15 cellular contexts compared by ENCODE assay signal in the genomic region with DNA sequence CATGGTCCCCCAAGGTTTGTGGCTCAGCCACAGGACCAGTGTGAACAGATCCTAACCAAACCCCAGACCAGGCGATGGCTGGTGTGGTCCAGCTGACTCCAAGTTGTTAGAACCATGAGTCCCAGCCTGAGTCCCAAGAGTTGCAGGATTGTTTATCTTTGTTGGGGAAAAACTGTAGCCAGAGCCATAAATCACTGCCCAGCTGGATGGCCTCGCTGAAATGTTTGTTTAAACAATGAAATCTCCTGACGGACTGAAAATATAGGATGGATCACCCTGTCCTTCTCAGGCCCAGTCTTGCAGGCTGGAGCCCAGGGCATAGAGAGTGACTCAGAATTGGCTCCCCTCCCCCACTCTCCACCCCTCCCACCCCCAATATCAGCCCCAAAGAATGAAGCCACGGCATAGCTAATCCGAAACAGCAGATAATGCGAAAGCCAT. TPM values are rescaled to one million over a fixed set of nuclear protein-coding genes. Genes with fewer than 3 reads are reported as not detected.
DNase-seq lines count a peak whose midpoint lies in the region; ATAC-seq, FAIRE-seq and TF ChIP-seq lines count a peak whose summit lies in the region.
"Had no signal": no experiment of that assay in that cellular context is flagged by ENCODE, and none has a peak within 500 bp of the region (broad histone marks: within the 10 kb centered on the region; RNA-seq: fewer than 3 reads in every experiment).

No MANE protein-coding gene starts in this region.

- CTCF ChIA-PET in MCF 10A (lab: Yijun Ruan, JAX): interaction anchor here (1.1 to 12.8 kb wide), 13 partner anchors 9 to 271 kb away, joined by 3 to 612 read pairs (median 7); no protein-coding TSS in a partner anchor
- CTCF ChIA-PET in HepG2 (lab: Yijun Ruan, JAX; ENCODE audit: low intra/inter-chr PET ratio, low total read pairs): interaction anchor here (5.2 to 6.3 kb wide), 2 partner anchors 213 to 229 kb away, joined by 87 to 119 read pairs; no protein-coding TSS in a partner anchor
- CTCF ChIA-PET in activated CD8-positive, alpha-beta T cell treated with anti-CD3 and anti-CD28 coated beads, Interleukin-2, amount 10 ng/mL, durations not matched to agents 7 days and 5 days (lab: Charles Lee): interaction anchor here (5.0 to 9.7 kb wide), 2 partner anchors 214 to 242 kb away, joined by 39 to 261 read pairs; no protein-coding TSS in a partner anchor

- BruUV-seq in MCF 10A (replicated peaks; lab: Mats Ljungman, UMichigan) (no TSS peak), HepG2 (replicated peaks; lab: Mats Ljungman, UMichigan) (no TSS peak)

- H3K27ac Mint-ChIP-seq in MCF 10A (ENCODE audit: low read depth, unreplicated experiment): no peak overlapping the region
- no peak overlapping the region for H3K27ac Mint-ChIP-seq in activated CD8-positive, alpha-beta T cell treated with anti-CD3 and anti-CD28 coated beads, Interleukin-2, amount 10 ng/mL, durations not matched to agents 7 days and 5 days

- H2AFZ ChIP-seq in HepG2 (ENCODE audit: low read length): no peak overlapping the region
- H2AFZ ChIP-seq: parathyroid adenoma had no signal

- H3K4me1 Mint-ChIP-seq in MCF 10A (ENCODE audit: insufficient read depth, unreplicated experiment): no peaks in the 10 kb centered on the region
- H3K4me1 Mint-ChIP-seq in activated CD8-positive, alpha-beta T cell treated with anti-CD3 and anti-CD28 coated beads, Interleukin-2, amount 10 ng/mL, durations not matched to agents 7 days and 5 days (ENCODE audit: low read depth): peaks cover 8% of the 10 kb centered on the region

- H3K27ac ChIP-seq in breast epithelium (no peak overlapping the region), HepG2 (ENCODE audit: extremely low read length, insufficient read depth, low read length) (no peak overlapping the region), aorta (ENCODE audit: low read depth in 1 of 2, low read length in 2 of 2) (no peak overlapping the region)
- H3K27ac ChIP-seq: KMS-11, parathyroid adenoma had no signal

- DNase-seq in MCF 10A (ENCODE audit: unreplicated experiment) (peak; percentile 27), breast epithelium (ENCODE audit: low spot score in 2 of 2) (no peak), choroid plexus epithelial cell (ENCODE audit: low read depth) (peak; percentile 67), HepG2 (ENCODE audit: low spot score) (no peak), aorta (no peak), DMS79 (lab: John Stamatoyannopoulos, UW) (no peak), inferior parietal cortex (ENCODE audit: extremely low spot score) (no peak)
- DNase-seq in activated CD8-positive, alpha-beta T cell treated with anti-CD3 and anti-CD28 coated beads, Interleukin-2, amount 10 ng/mL, durations not matched to agents 7 days and 5 days: no peak
- DNase-seq: activated CD8-positive, alpha-beta memory T cell treated with anti-CD3 and anti-CD28 coated beads for 24 hours; GF-D8; NCI-H446; upper lobe of left lung had no signal

- FAIRE-seq in HepG2 (lab: Jason Lieb, UNC): peak; percentile 32
- FAIRE-seq: endothelial cell of umbilical vein had no signal

- in situ Hi-C loops in HepG2 (cut with HindIII; ENCODE audit: extremely low pct_ligation_motif_present, low pct_unique_long_range_greater_than_20kb): loop anchor here (5.0 kb wide), 1 partner anchor 212 kb away; no protein-coding TSS in a partner anchor

- no peak overlapping the region for H3K4me3 Mint-ChIP-seq in MCF 10A (ENCODE audit: unreplicated experiment)
- no peak overlapping the region for H3K4me3 Mint-ChIP-seq in activated CD8-positive, alpha-beta T cell treated with anti-CD3 and anti-CD28 coated beads, Interleukin-2, amount 10 ng/mL, durations not matched to agents 7 days and 5 days

- ATAC-seq in HepG2 (no peak; the same call in 1 of the 3 replicates), aorta (ENCODE audit: low FRiP score) (peak; percentile 73)
- no peak for ATAC-seq in activated CD8-positive, alpha-beta T cell treated with anti-CD3 and anti-CD28 coated beads, Interleukin-2, amount 10 ng/mL, durations not matched to agents 7 days and 5 days

- no peaks in the 10 kb centered on the region for H3K79me2 ChIP-seq in HepG2 (ENCODE audit: insufficient read depth, low read length)
- H3K79me2 ChIP-seq: parathyroid adenoma had no signal

- no peaks in the 10 kb centered on the region for H3K9me3 ChIP-seq in breast epithelium
- no peaks in the 10 kb centered on the region for H3K9me3 ChIP-seq in HepG2 (ENCODE audit: low read length)
- no peaks in the 10 kb centered on the region for H3K9me3 ChIP-seq in aorta (ENCODE audit: control insufficient read depth, low read length)
- H3K9me3 ChIP-seq: upper lobe of left lung had no signal

- H3K27me3 ChIP-seq in breast epithelium (no peaks in the 10 kb centered on the region), HepG2 (ENCODE audit: control insufficient read depth in 1 of 2, insufficient read depth in 2 of 2, low read length in 2 of 2) (peaks cover 0 to 17% of the 10 kb centered on the region in 2 experiments; a peak in 2 of 5 replicates), aorta (ENCODE audit: control insufficient read depth in 1 of 2, insufficient read depth in 2 of 2, low read length in 1 of 2) (no peaks in the 10 kb centered on the region)
- H3K27me3 ChIP-seq: upper lobe of left lung had no signal

- WGBS in HepG2 (ENCODE audit: low lambda C conversion rate): 33% methylated on average over 6 of the region's 6 CpGs
- 17 to 19% methylated on average over 6 of the region's 6 CpGs for WGBS in aorta, 2 donors

- H3K36me3 ChIP-seq in breast epithelium (no peaks in the 10 kb centered on the region), HepG2 (replicated peaks in 1 of 2; ENCODE audit: control insufficient read depth in 1 of 2, insufficient read depth in 2 of 2, low read length in 2 of 2) (no peaks in the 10 kb centered on the region), aorta (ENCODE audit: control insufficient read depth in 1 of 2, insufficient read depth in 2 of 2, low read length in 1 of 2) (no peaks in the 10 kb centered on the region)
- H3K36me3 ChIP-seq: upper lobe of left lung had no signal

- TF ChIP-seq RAD21 in HepG2 (CRISPR knock-in tag; IDR thresholded peaks at IDR 0.05): no peak

- intact Hi-C loops in MCF 10A (cut with micrococcal nuclease) (no loop called here), breast epithelium (cut with DNase I; ENCODE audit: low total_unique reads) (no loop called here), HepG2 (cut with micrococcal nuclease; ENCODE audit: unreplicated experiment) (no loop called here), aorta (cut with DNase I) (no loop called here)

- H3K4me3 ChIP-seq in breast epithelium (no peak overlapping the region), choroid plexus epithelial cell (ENCODE audit: low read depth, low read length) (no peak overlapping the region), HepG2 (replicated peaks in 1 of 3; ENCODE audit: insufficient read depth in 1 of 3, low read depth in 2 of 3, low read length in 3 of 3) (no peak overlapping the region), aorta (ENCODE audit: low read length in 2 of 2) (no peak overlapping the region)
- H3K4me3 ChIP-seq: upper lobe of left lung had no signal

- H3K9me3 Mint-ChIP-seq in MCF 10A (ENCODE audit: unreplicated experiment): no peaks in the 10 kb centered on the region
- H3K9me3 Mint-ChIP-seq in activated CD8-positive, alpha-beta T cell treated with anti-CD3 and anti-CD28 coated beads, Interleukin-2, amount 10 ng/mL, durations not matched to agents 7 days and 5 days (ENCODE audit: insufficient read depth): no peaks in the 10 kb centered on the region

- TF ChIP-seq POLR2A in breast epithelium (IDR thresholded peaks at IDR 0.05) (no peak), HepG2 (IDR thresholded peaks at IDR 0.05; ENCODE audit: insufficient read depth in 1 of 2, low read depth in 2 of 2, low read length in 2 of 2) (no peak)

- no peaks in the 10 kb centered on the region for H4K20me1 ChIP-seq in HepG2 (ENCODE audit: insufficient read depth, low read length)

- POLR2A ChIA-PET in MCF 10A (lab: Yijun Ruan, JAX) (interaction anchor here (0.9 kb wide), 1 partner anchor 224 kb away, joined by 3 read pairs; no protein-coding TSS in a partner anchor), HepG2 (lab: Yijun Ruan, JAX) (interaction anchor here (0.8 to 5.7 kb wide), 3 partner anchors 15 to 37 kb away, joined by 3 to 29 read pairs (median 11); a partner anchor contains a TSS)
- POLR2A ChIA-PET in activated CD8-positive, alpha-beta T cell treated with anti-CD3 and anti-CD28 coated beads, Interleukin-2, amount 10 ng/mL, durations not matched to agents 7 days and 5 days (lab: Charles Lee): no interaction called here

- TF ChIP-seq CTCF in MCF 10A (IDR thresholded peaks at IDR 0.05; ENCODE audit: unreplicated experiment) (no peak), breast epithelium (IDR thresholded peaks at IDR 0.05) (no peak), choroid plexus epithelial cell (conservative IDR thresholded peaks at IDR 0.05; ENCODE audit: low read depth, low read length) (no peak), HepG2 (CRISPR knock-in tag; IDR thresholded peaks at IDR 0.05) (no peak)

- no peak overlapping the region for H3K9ac ChIP-seq in HepG2 (ENCODE audit: insufficient read depth, low read depth, low read length)
- H3K9ac ChIP-seq: KMS-11, parathyroid adenoma had no signal

- no peak overlapping the region for H3K4me2 ChIP-seq in HepG2 (ENCODE audit: low read depth, low read length)
- H3K4me2 ChIP-seq: KMS-11 had no signal

- peaks cover 13% of the 10 kb centered on the region for H3K27me3 Mint-ChIP-seq in MCF 10A (ENCODE audit: insufficient read depth, unreplicated experiment)
- peaks cover 13% of the 10 kb centered on the region for H3K27me3 Mint-ChIP-seq in activated CD8-positive, alpha-beta T cell treated with anti-CD3 and anti-CD28 coated beads, Interleukin-2, amount 10 ng/mL, durations not matched to agents 7 days and 5 days (ENCODE audit: low read depth)

- no peaks in the 10 kb centered on the region for H3K36me3 Mint-ChIP-seq in MCF 10A (ENCODE audit: insufficient read depth, unreplicated experiment)
- no peaks in the 10 kb centered on the region for H3K36me3 Mint-ChIP-seq in activated CD8-positive, alpha-beta T cell treated with anti-CD3 and anti-CD28 coated beads, Interleukin-2, amount 10 ng/mL, durations not matched to agents 7 days and 5 days (ENCODE audit: low read depth)

- no peaks in the 10 kb centered on the region for H3K4me1 ChIP-seq in breast epithelium
- H3K4me1 ChIP-seq in HepG2 (ENCODE audit: insufficient read depth, low read length): peaks cover 50% of the 10 kb centered on the region
- peaks cover 0 to 4% of the 10 kb centered on the region in 2 donors for H3K4me1 ChIP-seq in aorta (ENCODE audit: control insufficient read depth in 1 of 2, insufficient read depth in 2 of 2, low read length in 2 of 2)
- H3K4me1 ChIP-seq: parathyroid adenoma had no signal

- TF ChIP-seq EP300 in HepG2 (IDR thresholded peaks at IDR 0.05; ENCODE audit: low read depth in 2 of 2, low read length in 2 of 2) (no peak), HepG2 (CRISPR knock-in tag; IDR thresholded peaks at IDR 0.05; ENCODE audit: borderline replicate concordance) (no peak)

RNA-seq across cellular contexts. Expression of a gene that starts 36.4 kb away (rescaled TPM):
- total RNA-seq in MCF 10A (2022) (0.49 and 0.96 TPM in 2 replicates), breast epithelium (100 to 1,000 TPM in 1 of 3 donors, 10 to 100 TPM in 2; 19.3 to 131 (median 95.4) TPM), HepG2 (2016; rRNA removed; fragmentation: Illumina TruSeq; extraction: Trizol) (28.5 and 52.6 TPM in 2 replicates), aorta (100 to 1,000 TPM; 148 to 258 TPM)
- 29.8 and 32.7 TPM in 2 replicates for total RNA-seq in HepG2 (2016; cell fraction: cytosol; rRNA removed; fragmentation: Illumina TruSeq; extraction: Trizol; ENCODE audit: low read depth)
- 26.0 and 48.3 TPM in 2 replicates for total RNA-seq in HepG2 (2016; cell fraction: insoluble cytoplasmic fraction; rRNA removed; fragmentation: Illumina TruSeq; extraction: Trizol)
- total RNA-seq in HepG2 (2016; cell fraction: membrane; rRNA removed; fragmentation: Illumina TruSeq; extraction: Trizol): 54.4 and 56.9 TPM in 2 replicates
- 54.4 and 55.1 TPM in 2 replicates for total RNA-seq in HepG2 (2016; cell fraction: nucleus; rRNA removed; fragmentation: Illumina TruSeq; extraction: Trizol)
- polyA plus RNA-seq in HepG2 (2011; rRNA removed) (58.8 and 61.3 TPM in 2 replicates), aorta (100 to 1,000 TPM in 1 of 2 donors, 10 to 100 TPM in 1; 48.8 to 182 TPM)
- polyA plus RNA-seq in HepG2 (2011; cell fraction: cytosol; rRNA removed): 38.5 and 60.7 TPM in 2 replicates
- polyA plus RNA-seq in HepG2 (2011; cell fraction: nucleus; rRNA removed): 143 and 171 TPM in 2 replicates
- polyA plus RNA-seq in HepG2 (2012): 40.4 and 41.4 TPM in 2 replicates
- polyA plus RNA-seq in HepG2 (2016; cell fraction: cytosol; fragmentation: Illumina TruSeq; extraction: Trizol; ENCODE audit: low read depth): 17.4 and 18.8 TPM in 2 replicates
- polyA plus RNA-seq in HepG2 (2016; cell fraction: insoluble cytoplasmic fraction; fragmentation: Illumina TruSeq; extraction: Trizol; ENCODE audit: low read depth): 22.6 and 27.6 TPM in 2 replicates
- 33.9 and 35.9 TPM in 2 replicates for polyA plus RNA-seq in HepG2 (2016; cell fraction: membrane; fragmentation: Illumina TruSeq; extraction: Trizol; ENCODE audit: low read depth)
- 102 and 113 TPM in 2 replicates for polyA plus RNA-seq in HepG2 (2016; cell fraction: nucleus; fragmentation: Illumina TruSeq; extraction: Trizol; ENCODE audit: insufficient read depth, low read depth)
- 71.1 and 76.2 TPM in 2 replicates for polyA minus RNA-seq in HepG2 (2011; rRNA and poly(A)+ RNA removed; ENCODE audit: low replicate concordance)
- 18.8 and 24.4 TPM in 2 replicates for polyA minus RNA-seq in HepG2 (2011; cell fraction: cytosol; rRNA and poly(A)+ RNA removed)
- 23.2 and 26.8 TPM in 2 replicates for polyA minus RNA-seq in HepG2 (2011; cell fraction: nucleus; rRNA and poly(A)+ RNA removed)
- total RNA-seq in activated CD8-positive, alpha-beta T cell treated with anti-CD3 and anti-CD28 coated beads, Interleukin-2, amount 10 ng/mL, durations not matched to agents 7 days and 5 days: not detected

Comparison
In these comparisons a context has a peak if more than half of its experiments do, and no peak if none do; other contexts are left out.
1. DNase-seq: peak in MCF 10A (single experiment) and choroid plexus epithelial cell (single experiment); none in breast epithelium (0 of 2), HepG2 (single experiment), aorta (0 of 2), DMS79 (single experiment), activated CD8-positive, alpha-beta T cell treated with anti-CD3 and anti-CD28 coated beads, Interleukin-2, amount 10 ng/mL, durations not matched to agents 7 days and 5 days (single experiment) and inferior parietal cortex (single experiment).
2. RNA of a gene that starts 36.4 kb away (total RNA-seq): 148 to 258 TPM in aorta, 19.3 to 131 TPM in breast epithelium and 26.0 to 56.9 TPM in HepG2; 0.49 to 0.96 TPM in MCF 10A and not detected in activated CD8-positive, alpha-beta T cell treated with anti-CD3 and anti-CD28 coated beads, Interleukin-2, amount 10 ng/mL, durations not matched to agents 7 days and 5 days; every median in the first group is over 10 times any median in the second.